Comparison of ENCODE assay signal across 8 cellular contexts in the genomic region with DNA sequence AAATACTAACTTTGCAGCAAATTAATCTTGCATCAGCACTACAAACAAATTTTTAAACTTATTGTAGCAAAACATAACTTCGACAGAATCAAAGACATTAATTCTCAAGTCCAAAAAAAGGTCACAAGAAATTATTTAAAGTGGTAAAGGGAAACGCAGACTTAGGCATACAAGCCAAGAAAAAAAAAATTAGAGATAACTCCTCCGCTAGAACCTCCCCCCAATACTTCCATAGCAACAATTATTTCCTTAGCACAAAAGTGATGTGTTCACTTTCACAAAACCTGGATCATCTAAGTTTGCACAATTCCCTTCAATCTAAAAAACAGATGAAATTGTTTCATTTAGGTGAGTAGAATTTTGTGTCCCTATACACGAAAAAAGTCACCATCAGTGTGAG. TPM values are rescaled to one million over a fixed set of nuclear protein-coding genes. Genes with fewer than 3 reads are reported as not detected.
DNase-seq lines count a peak whose midpoint lies in the region; ATAC-seq, FAIRE-seq and TF ChIP-seq lines count a peak whose summit lies in the region.

No MANE protein-coding gene starts in this region.

- H4K5ac ChIP-seq in mesendoderm (ENCODE audit: low read length), result no peak overlapping the region

- no peak overlapping the region for H3K18ac ChIP-seq in mesendoderm (ENCODE audit: low read length)

- H3K36me3 ChIP-seq in cardiac muscle cell (no peaks in the 10 kb centered on the region), K562 (ENCODE audit: control insufficient read depth, insufficient read depth, low read length) (peaks cover 23% of the 10 kb centered on the region; the same call in 1 of the 3 replicates), mesendoderm (ENCODE audit: control insufficient read depth, insufficient read depth, low read length) (no peaks in the 10 kb centered on the region), uterus (no peaks in the 10 kb centered on the region)

- H2BK120ac ChIP-seq in mesendoderm (ENCODE audit: low read depth, low read length), result no peak overlapping the region

- H2BK15ac ChIP-seq in mesendoderm (replicated peaks; ENCODE audit: low read depth), result no peak overlapping the region

- no peak for TF ChIP-seq EP300 in K562 (IDR thresholded peaks at IDR 0.05; ENCODE audit: low read length)

- H3K23ac ChIP-seq in mesendoderm (ENCODE audit: low read length), result no peak overlapping the region

- no peaks in the 10 kb centered on the region for H3K9me3 ChIP-seq in cardiac muscle cell (ENCODE audit: low read depth)
- H3K9me3 ChIP-seq in K562 (replicated peaks; ENCODE audit: control insufficient read depth, insufficient read depth, low read depth, low read length), result no peaks in the 10 kb centered on the region
- no peaks in the 10 kb centered on the region for H3K9me3 ChIP-seq in uterus

- POLR2A ChIA-PET in K562 (lab: Yijun Ruan, JAX), result interaction anchor here (1.0 to 2.1 kb wide), 3 partner anchors 8 to 16 kb away, joined by 4 read pairs; no protein-coding TSS in a partner anchor

- in situ Hi-C loops in K562 (cut with MboI), result no loop called here

- peaks cover 72% of the 10 kb centered on the region for H3K79me2 ChIP-seq in K562 (ENCODE audit: control insufficient read depth, insufficient read depth, low read length)
- H3K79me2 ChIP-seq in mesendoderm (ENCODE audit: control insufficient read depth, insufficient read depth, low read length), result peaks cover 30% of the 10 kb centered on the region

- peaks cover 2% of the 10 kb centered on the region for H3K79me1 ChIP-seq in mesendoderm (ENCODE audit: low read length)

- H3K9ac ChIP-seq in K562 (ENCODE audit: insufficient read depth in 1 of 2, low read depth in 2 of 2, low read length in 2 of 2) (peak overlapping the region in 1 of 2 experiments; percentile 95; a peak in 2 of 4 replicates), mesendoderm (ENCODE audit: low read length) (peak overlapping the region; percentile 70)

- H3K4ac ChIP-seq in mesendoderm (ENCODE audit: low read depth, low read length), result no peak overlapping the region

- no peak overlapping the region for H2BK5ac ChIP-seq in mesendoderm (ENCODE audit: low read length)

- H3K27ac ChIP-seq in cardiac muscle cell, result no peak overlapping the region
- peak overlapping the region; percentile 97 for H3K27ac ChIP-seq in K562 (ENCODE audit: extremely low read depth, low read depth, low read length)
- no peak overlapping the region for H3K27ac ChIP-seq in mesendoderm (ENCODE audit: low read depth, low read length)
- H3K27ac ChIP-seq in uterus, result peak overlapping the region; percentile 92 to 96

- TF ChIP-seq POLR2A in K562 (conservative IDR thresholded peaks at IDR 0.05), result no peak
- no peak for TF ChIP-seq POLR2A in uterus (IDR thresholded peaks at IDR 0.05)

- H3K9me1 ChIP-seq in K562 (ENCODE audit: control insufficient read depth, insufficient read depth, low read length), result no peaks in the 10 kb centered on the region

- H3K4me2 ChIP-seq in K562 (ENCODE audit: insufficient read depth, low read length), result peak overlapping the region; percentile 95
- H3K4me2 ChIP-seq in mesendoderm (ENCODE audit: low read length), result peak overlapping the region; percentile 63

- no peak for FAIRE-seq in K562 (lab: Jason Lieb, UNC)

- intact Hi-C loops in Right ventricle myocardium inferior (cut with DNase I) (no loop called here), K562 (cut with micrococcal nuclease) (loop anchor here (1.0 to 10.0 kb wide), 4 partner anchors 32 to 699 kb away; a partner anchor contains a TSS), uterus (cut with DNase I; ENCODE audit: low total_unique reads) (no loop called here)

- no peaks in the 10 kb centered on the region for H3K27me3 ChIP-seq in cardiac muscle cell
- H3K27me3 ChIP-seq in K562 (ENCODE audit: control insufficient read depth in 2 of 2, insufficient read depth in 2 of 2, low read length in 2 of 2), result no peaks in the 10 kb centered on the region
- no peaks in the 10 kb centered on the region for H3K27me3 ChIP-seq in mesendoderm (ENCODE audit: insufficient read depth, low read length, poor library complexity)
- H3K27me3 ChIP-seq in uterus, result no peaks in the 10 kb centered on the region

- no peaks in the 10 kb centered on the region for H4K20me1 ChIP-seq in K562 (replicated peaks; ENCODE audit: control insufficient read depth, insufficient read depth, low read length)

- TF ChIP-seq RAD21 in K562 (CRISPR knock-in tag; conservative IDR thresholded peaks at IDR 0.05 in 1 of 2, IDR thresholded peaks at IDR 0.05 in 1 of 2), result no peak

- TF ChIP-seq CTCF in cardiac muscle cell (IDR thresholded peaks at IDR 0.05; ENCODE audit: low read depth, low read length), result no peak
- no peak for TF ChIP-seq CTCF in K562 (IDR thresholded peaks at IDR 0.05 in 2 of 3, conservative IDR thresholded peaks at IDR 0.05 in 1 of 3; ENCODE audit: insufficient read depth in 2 of 3, low read depth in 1 of 3, low read length in 3 of 3)
- TF ChIP-seq CTCF in uterus (IDR thresholded peaks at IDR 0.05), result no peak

- WGBS in K562 (ENCODE audit: insufficient coverage, low coverage, missing lambda C conversion rate), result 0% methylated on average over 4 of the region's 4 CpGs
- no CpG with 5 or more reads among the region's 4 CpGs for WGBS in mesendoderm (ENCODE audit: extremely low coverage, insufficient coverage, low lambda C conversion rate)

- H2AFZ ChIP-seq in K562 (ENCODE audit: low read depth, low read length), result peak overlapping the region; percentile 97; the same call in 1 of the 2 replicates

- peak overlapping the region; percentile 84 for H3K56ac ChIP-seq in mesendoderm (ENCODE audit: low read length)

- CTCF ChIA-PET in K562 (lab: Yijun Ruan, JAX; ENCODE audit: low intra/inter-chr PET ratio), result no interaction called here

- no peak for ATAC-seq in Right ventricle myocardium inferior
- ATAC-seq in K562, result no peak
- ATAC-seq in HG03520 (IDR thresholded peaks at IDR 0.05; ENCODE audit: unreplicated experiment), result no peak
- ATAC-seq in GM21390 (IDR thresholded peaks at IDR 0.05; ENCODE audit: unreplicated experiment), result no peak

- H4K8ac ChIP-seq in mesendoderm (ENCODE audit: low read depth, low read length), result no peak overlapping the region

- no peak for DNase-seq in cardiac muscle cell (ENCODE audit: low read depth in 1 of 2, low spot score in 1 of 2)
- DNase-seq in Right ventricle myocardium inferior (ENCODE audit: missing footprints), result no peak
- DNase-seq in K562 (ENCODE audit: extremely low read depth in 1 of 4, low spot score in 3 of 4), result no peak
- no peak for DNase-seq in mesendoderm
- DNase-seq in uterus, result no peak
- DNase-seq in OCI-M1 (lab: John Stamatoyannopoulos, UW), result no peak

- H3K4me1 ChIP-seq in cardiac muscle cell (ENCODE audit: low read depth) (peaks cover 15% of the 10 kb centered on the region), K562 (replicated peaks in 1 of 2; ENCODE audit: control insufficient read depth in 2 of 2, insufficient read depth in 2 of 2, low read length in 2 of 2) (peaks cover 0 to 17% of the 10 kb centered on the region in 2 experiments; a peak in 2 of 5 replicates), mesendoderm (ENCODE audit: control insufficient read depth, low read depth, low read length) (no peaks in the 10 kb centered on the region), uterus (no peaks in the 10 kb centered on the region)

- no TSS peak for BruUV-seq in K562 (replicated peaks; lab: Mats Ljungman, UMichigan)

- H3K4me3 ChIP-seq in cardiac muscle cell (peak overlapping the region; percentile 99), K562 (peak overlapping the region; percentile 98), mesendoderm (ENCODE audit: low read length) (peak overlapping the region; percentile 55), uterus (peak overlapping the region in 1 of 2 donors; percentile 99)

- no peak overlapping the region for H2AK5ac ChIP-seq in mesendoderm (ENCODE audit: low read length)

TF ChIP-seq in K562, 482 proteins besides CTCF, POLR2A, EP300 and RAD21 (continues in another document):
- no peak for TF ChIP-seq TCFL5 (CRISPR knock-in tag; conservative IDR thresholded peaks at IDR 0.05)
- no peak for TF ChIP-seq RBM15 (IDR thresholded peaks at IDR 0.05; ENCODE audit: insufficient read depth, low read length)
- TF ChIP-seq, protein P1, sequence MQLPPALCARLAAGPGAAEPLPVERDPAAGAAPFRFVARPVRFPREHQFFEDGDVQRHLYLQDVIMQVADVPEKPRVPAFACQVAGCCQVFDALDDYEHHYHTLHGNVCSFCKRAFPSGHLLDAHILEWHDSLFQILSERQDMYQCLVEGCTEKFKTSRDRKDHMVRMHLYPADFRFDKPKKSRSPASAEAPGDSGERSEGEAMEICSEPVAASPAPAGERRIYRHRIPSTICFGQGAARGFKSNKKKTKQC (CRISPR knock-in tag; IDR thresholded peaks at IDR 0.05), result no peak
- TF ChIP-seq DACH1 (IDR thresholded peaks at IDR 0.05; ENCODE audit: partially characterized antibody), result no peak
- TF ChIP-seq ELF2 (CRISPR knock-in tag; IDR thresholded peaks at IDR 0.05), result 0 out of 2 replicates have a peak, but pooled peaks have one; percentile 45
- TF ChIP-seq RBM22 (IDR thresholded peaks at IDR 0.05; ENCODE audit: low read depth, low read length, poor library complexity, severe bottlenecking), result no peak
- TF ChIP-seq POLR2AphosphoS2 (IDR thresholded peaks at IDR 0.05; ENCODE audit: low read length), result no peak

RNA-seq across cellular contexts. Expression of a gene that starts 1.1 kb away (rescaled TPM):
- total RNA-seq in cardiac muscle cell, result 42.1 and 58.8 TPM in 2 replicates
- 17.7 and 21.3 TPM in 2 replicates for polyA plus RNA-seq in cardiac muscle cell
- 16.9 TPM for total RNA-seq in Right ventricle myocardium inferior
- 104 and 363 TPM in 2 replicates for total RNA-seq in K562 (2011; cell fraction: chromatin; rRNA removed; ENCODE audit: low replicate concordance)
- 53.9 and 87.2 TPM in 2 replicates for total RNA-seq in K562 (2011; cell fraction: nucleolus; rRNA removed)
- total RNA-seq in K562 (2011; cell fraction: nucleoplasm; rRNA removed), result 148 and 201 TPM in 2 replicates
- 55.5 and 60.2 TPM in 2 replicates for total RNA-seq in K562 (2014; rRNA removed)
- total RNA-seq in K562 (2014; rRNA removed; fragmentation: Illumina TruSeq; extraction: Trizol), result 88.7 and 92.7 TPM in 2 replicates
- total RNA-seq in K562 (2015; rRNA removed; fragmentation: Illumina TruSeq; extraction: Trizol), result 82.6 and 87.3 TPM in 2 replicates
- 63.0 and 65.9 TPM in 2 replicates for total RNA-seq in K562 (2021)
- 36.8 and 46.1 TPM in 2 replicates for polyA plus RNA-seq in K562 (2011; rRNA removed)
- polyA plus RNA-seq in K562 (2011; cell fraction: cytosol; rRNA removed), result 29.9 and 41.2 TPM in 2 replicates
- 32.0 and 38.6 TPM in 2 replicates for polyA plus RNA-seq in K562 (2011; cell fraction: nucleus; rRNA removed)
- 42.7 and 50.5 TPM in 2 replicates for polyA plus RNA-seq in K562 (2012)
- polyA plus RNA-seq in K562 (2014; fragmentation: Illumina TruSeq; extraction: Trizol), result 46.8 and 59.7 TPM in 2 replicates
- polyA plus RNA-seq in K562 (2014; fragmentation: Nextera tagmentation; extraction: Ambion mirVana), result 10 to 100 TPM; 24.2 to 32.1 TPM
- polyA plus RNA-seq in K562 (2014; rRNA removed), result 31.9 and 34.4 TPM in 2 replicates
- polyA minus RNA-seq in K562 (2011; rRNA and poly(A)+ RNA removed), result 341 and 347 TPM in 2 replicates
- 82.8 and 105 TPM in 2 replicates for polyA minus RNA-seq in K562 (2011; cell fraction: cytosol; rRNA and poly(A)+ RNA removed)
- 202 and 311 TPM in 2 replicates for polyA minus RNA-seq in K562 (2011; cell fraction: nucleus; rRNA and poly(A)+ RNA removed)
- 17.7 TPM for polyA plus RNA-seq in mesendoderm (2013, experiment 1 of 2)
- 17.8 TPM for polyA plus RNA-seq in mesendoderm (2013, experiment 2 of 2)
- total RNA-seq in uterus, result 100 to 1,000 TPM in 1 of 4 donors, 10 to 100 TPM in 3; 32.0 to 126 (median 41.7) TPM

Comparison
In these comparisons a context has a peak if more than half of its experiments do, and no peak if none do; other contexts are left out.
1. H3K27ac ChIP-seq: peak in K562 (single experiment) and uterus (2 of 2); none in cardiac muscle cell (single experiment) and mesendoderm (single experiment).